1 cellular context compared by ENCODE assay signal in the genomic region with DNA sequence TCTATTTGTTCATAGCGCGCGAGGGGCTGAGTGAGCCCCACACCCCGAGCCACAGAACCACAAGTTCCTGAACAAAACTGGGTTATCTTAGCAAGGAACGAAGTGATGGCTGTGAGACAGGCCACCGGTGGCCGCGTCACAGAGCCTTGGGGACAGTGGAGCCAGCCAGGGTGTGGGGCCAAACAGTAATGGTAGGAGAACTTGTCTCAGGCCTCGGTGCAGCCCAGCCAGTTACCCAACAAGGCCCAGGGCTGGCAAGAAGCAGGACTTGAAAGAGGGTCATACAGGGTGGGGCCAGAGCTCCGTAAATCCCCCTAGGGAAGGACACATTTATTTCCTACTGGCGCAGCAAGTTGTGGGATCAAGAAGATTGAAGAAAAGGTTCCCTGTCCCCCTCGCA.
TF ChIP-seq lines count a peak whose summit lies in the region.

No MANE protein-coding gene starts in this region.

TF ChIP-seq in HepG2, 621 proteins besides CTCF, POLR2A, EP300 and RAD21:
- TF ChIP-seq TBX2 (CRISPR knock-in tag; IDR thresholded peaks at IDR 0.05; ENCODE audit: borderline replicate concordance): 0 out of 2 replicates have a peak, but pooled peaks have one; percentile 8
- TF ChIP-seq, protein P1, sequence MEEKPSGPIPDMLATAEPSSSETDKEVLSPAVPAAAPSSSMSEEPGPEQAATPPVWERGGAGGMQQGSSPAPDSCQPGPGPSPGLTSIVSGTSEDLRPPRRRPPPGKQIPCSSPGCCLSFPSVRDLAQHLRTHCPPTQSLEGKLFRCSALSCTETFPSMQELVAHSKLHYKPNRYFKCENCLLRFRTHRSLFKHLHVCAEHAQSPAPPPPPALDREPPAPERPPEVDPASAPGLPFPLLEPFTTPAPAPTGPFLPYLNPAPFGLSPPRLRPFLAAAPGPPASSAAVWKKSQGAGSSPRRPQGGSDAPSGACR (CRISPR knock-in tag; IDR thresholded peaks at IDR 0.05): no peak
